30 cellular contexts compared by ENCODE assay signal in the genomic region with DNA sequence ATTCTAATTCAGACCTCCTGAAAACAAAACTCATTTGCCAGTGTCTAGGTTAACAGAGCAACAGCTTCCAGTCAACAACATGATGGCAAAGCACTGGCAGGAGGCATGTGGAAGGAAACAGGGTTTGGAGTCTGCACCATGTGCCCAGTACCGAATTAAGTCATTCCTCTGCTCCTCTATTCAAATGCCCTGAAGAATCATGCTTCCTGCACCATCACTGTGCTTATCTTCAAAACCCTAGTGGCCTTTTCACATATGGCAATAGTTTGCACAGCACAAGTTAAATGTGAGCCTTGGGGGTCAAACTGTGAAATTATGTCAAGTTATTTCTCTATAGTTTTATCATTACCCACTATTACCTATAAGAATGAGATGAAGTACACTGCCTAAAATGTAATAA.
A peak's percentile ranks its signal among the peaks of the same experiment; 100 is the strongest.
DNase-seq lines count a peak whose midpoint lies in the region; ATAC-seq, FAIRE-seq and TF ChIP-seq lines count a peak whose summit lies in the region.
"Had no signal": no experiment of that assay in that cellular context is flagged by ENCODE, and none has a peak within 500 bp of the region (broad histone marks: within the 10 kb centered on the region; RNA-seq: fewer than 3 reads in every experiment).

No MANE protein-coding gene starts in this region.

- no peaks in the 10 kb centered on the region for H3F3A ChIP-seq in GM23338 (replicated peaks; ENCODE audit: low read depth)

- H3K9me3 Mint-ChIP-seq in GM23338 = no peaks in the 10 kb centered on the region
- H3K9me3 Mint-ChIP-seq in natural killer cell treated with Interleukin-12 subunit alpha and Interleukin-12 subunit beta and Interleukin-15 and Interleukin-18, amount 100 ng/mL, for 72 hours = no peaks in the 10 kb centered on the region
- no peaks in the 10 kb centered on the region for H3K9me3 Mint-ChIP-seq in activated CD8-positive, alpha-beta T cell treated with anti-CD3 and anti-CD28 coated beads for 36 hours
- H3K9me3 Mint-ChIP-seq: activated naive CD8-positive, alpha-beta T cell treated with anti-CD3 and anti-CD28 coated beads for 36 hours; activated T-helper 2 cell treated with anti-CD3 and anti-CD28 coated beads, Interferon-gamma antibody, Interleukin-2, Interleukin-4, amounts not matched to agents 10 μg/mL and 5 μg/mL and 100 μg/mL, durations not matched to agents 14 hours and 24 hours and 36 hours; CD4-positive, alpha-beta T cell; H9 had no signal

- H3K9me2 ChIP-seq in GM23338 (ENCODE audit: insufficient read depth) = no peaks in the 10 kb centered on the region

- intact Hi-C loops in activated CD8-positive, alpha-beta T cell treated with anti-CD3 and anti-CD28 coated beads for 36 hours (cut with micrococcal nuclease) = no loop called here

- H3K4me3 ChIP-seq in A549 (peak overlapping the region; percentile 38; the same call in 1 of the 3 replicates), GM23338 (no peak overlapping the region), brain microvascular endothelial cell (ENCODE audit: low read depth, low read length) (no peak overlapping the region)
- H3K4me3 ChIP-seq: lower lobe of right lung, pancreas, right lobe of liver, suprapubic skin, uterus had no signal

- TF ChIP-seq RAD21 in A549 (conservative IDR thresholded peaks at IDR 0.05 in 1 of 2, IDR thresholded peaks at IDR 0.05 in 1 of 2) = no peak

- no peaks in the 10 kb centered on the region for H3K9me3 ChIP-seq in A549
- H3K9me3 ChIP-seq: lower lobe of right lung, pancreas, right lobe of liver, suprapubic skin, uterus had no signal

- peak; percentile 8; the same call in 1 of the 3 replicates for TF ChIP-seq CTCF in A549 (IDR thresholded peaks at IDR 0.05)
- TF ChIP-seq CTCF in GM23338 (conservative IDR thresholded peaks at IDR 0.05; ENCODE audit: low read depth in 2 of 2) = no peak
- peak; percentile 22 for TF ChIP-seq CTCF in brain microvascular endothelial cell (IDR thresholded peaks at IDR 0.05; ENCODE audit: low read depth, low read length, missing control alignments)
- TF ChIP-seq CTCF in activated CD8-positive, alpha-beta T cell treated with anti-CD3 and anti-CD28 coated beads for 36 hours (IDR thresholded peaks at IDR 0.05) = no peak

- no peak overlapping the region for H3K4me3 Mint-ChIP-seq in GM23338
- no peak overlapping the region for H3K4me3 Mint-ChIP-seq in natural killer cell treated with Interleukin-12 subunit alpha and Interleukin-12 subunit beta and Interleukin-15 and Interleukin-18, amount 100 ng/mL, for 72 hours
- H3K4me3 Mint-ChIP-seq in activated CD8-positive, alpha-beta T cell treated with anti-CD3 and anti-CD28 coated beads for 36 hours = no peak overlapping the region
- H3K4me3 Mint-ChIP-seq: activated naive CD8-positive, alpha-beta T cell treated with anti-CD3 and anti-CD28 coated beads for 36 hours; CD4-positive, alpha-beta T cell; H9; T-helper 17 cell had no signal

- no peaks in the 10 kb centered on the region for H3K79me2 ChIP-seq in GM23338 (replicated peaks; ENCODE audit: insufficient read depth)

- CTCF ChIA-PET in A549 (lab: Yijun Ruan, JAX) = no interaction called here
- CTCF ChIA-PET in activated CD8-positive, alpha-beta T cell treated with anti-CD3 and anti-CD28 coated beads for 36 hours (lab: Charles Lee) = no interaction called here

- no peaks in the 10 kb centered on the region for H3K27me3 Mint-ChIP-seq in GM23338 (ENCODE audit: insufficient read depth, low read depth, poor library complexity)
- no peaks in the 10 kb centered on the region for H3K27me3 Mint-ChIP-seq in natural killer cell treated with Interleukin-12 subunit alpha and Interleukin-12 subunit beta and Interleukin-15 and Interleukin-18, amount 100 ng/mL, for 72 hours
- H3K27me3 Mint-ChIP-seq in activated CD8-positive, alpha-beta T cell treated with anti-CD3 and anti-CD28 coated beads for 36 hours = no peaks in the 10 kb centered on the region
- H3K27me3 Mint-ChIP-seq: activated naive CD8-positive, alpha-beta T cell treated with anti-CD3 and anti-CD28 coated beads for 36 hours; CD4-positive, alpha-beta T cell; T-helper 17 cell had no signal

- in situ Hi-C loops in brain microvascular endothelial cell (cut with HindIII; ENCODE audit: low pct_ligation_motif_present, low sequenced_read_pairs) = no loop called here

- H3K4me2 ChIP-seq in A549 = peak overlapping the region; percentile 87
- H3K4me2 ChIP-seq in GM23338 = no peak overlapping the region

- peaks cover 86% of the 10 kb centered on the region for H3K4me1 ChIP-seq in A549
- H3K4me1 ChIP-seq in GM23338 (ENCODE audit: insufficient read depth) = no peaks in the 10 kb centered on the region
- H3K4me1 ChIP-seq: suprapubic skin, uterus had no signal

- POLR2A ChIA-PET in A549 (lab: Yijun Ruan, JAX) = no interaction called here
- POLR2A ChIA-PET in activated CD8-positive, alpha-beta T cell treated with anti-CD3 and anti-CD28 coated beads for 36 hours (lab: Charles Lee) = no interaction called here

- peaks cover 3% of the 10 kb centered on the region; the same call in 2 of the 3 replicates for H3K4me1 Mint-ChIP-seq in GM23338
- H3K4me1 Mint-ChIP-seq in natural killer cell treated with Interleukin-12 subunit alpha and Interleukin-12 subunit beta and Interleukin-15 and Interleukin-18, amount 100 ng/mL, for 72 hours (ENCODE audit: low read depth in 2 of 2) = no peaks in the 10 kb centered on the region
- H3K4me1 Mint-ChIP-seq in activated CD8-positive, alpha-beta T cell treated with anti-CD3 and anti-CD28 coated beads for 36 hours (ENCODE audit: low read depth) = no peaks in the 10 kb centered on the region
- H3K4me1 Mint-ChIP-seq: activated naive CD8-positive, alpha-beta T cell treated with anti-CD3 and anti-CD28 coated beads for 36 hours; T-helper 17 cell had no signal

- H3K36me3 Mint-ChIP-seq in GM23338 (ENCODE audit: low read depth) = no peaks in the 10 kb centered on the region
- H3K36me3 Mint-ChIP-seq in natural killer cell treated with Interleukin-12 subunit alpha and Interleukin-12 subunit beta and Interleukin-15 and Interleukin-18, amount 100 ng/mL, for 72 hours = no peaks in the 10 kb centered on the region
- no peaks in the 10 kb centered on the region for H3K36me3 Mint-ChIP-seq in activated CD8-positive, alpha-beta T cell treated with anti-CD3 and anti-CD28 coated beads for 36 hours (ENCODE audit: low read depth)
- H3K36me3 Mint-ChIP-seq: activated naive CD8-positive, alpha-beta T cell treated with anti-CD3 and anti-CD28 coated beads for 36 hours had no signal

- 0% methylated on average over 1 of the region's 1 CpG for WGBS in A549 (ENCODE audit: missing lambda C conversion rate)

- no peaks in the 10 kb centered on the region for H4K20me1 ChIP-seq in GM23338 (replicated peaks; ENCODE audit: insufficient read depth)

- H3K36me3 ChIP-seq in GM23338 (ENCODE audit: insufficient read depth) (no peaks in the 10 kb centered on the region), brain microvascular endothelial cell (replicated peaks) (no peaks in the 10 kb centered on the region)

- TF ChIP-seq EP300 in A549 (IDR thresholded peaks at IDR 0.05) = no peak

- no peak for FAIRE-seq in A549 (lab: Jason Lieb, UNC)
- FAIRE-seq: colon, endometrium had no signal

- H3K27ac ChIP-seq in A549 (peak overlapping the region; percentile 68 to 71), GM23338 (ENCODE audit: low read depth) (no peak overlapping the region), brain microvascular endothelial cell (no peak overlapping the region)
- H3K27ac ChIP-seq: lower lobe of right lung, pancreas, right lobe of liver, suprapubic skin, uterus, VCaP had no signal

- DNase-seq in A549 (ENCODE audit: low read depth in 1 of 2, low spot score in 1 of 2) = peak; percentile 13 to 67
- peak; percentile 44 for DNase-seq in GM23338 (ENCODE audit: low spot score)
- DNase-seq in brain microvascular endothelial cell = no peak
- DNase-seq in kidney glomerular epithelial cell (lab: John Stamatoyannopoulos, UW) = peak; percentile 82
- DNase-seq in HuH-7.5 (ENCODE audit: low spot score) = no peak
- DNase-seq in natural killer cell treated with Interleukin-12 subunit alpha and Interleukin-12 subunit beta and Interleukin-15 and Interleukin-18, amount 100 ng/mL, for 72 hours (ENCODE audit: low spot score) = no peak
- no peak for DNase-seq in activated CD8-positive, alpha-beta T cell treated with anti-CD3 and anti-CD28 coated beads for 36 hours
- DNase-seq: activated CD4-positive, alpha-beta T cell treated with anti-CD3 and anti-CD28 coated beads, Interleukin-2, amount 50 U/mL, for 1 hour; activated CD8-positive, alpha-beta memory T cell treated with anti-CD3 and anti-CD28 coated beads, Interleukin-2, amount 50 U/mL, for 4 hours; activated naive CD8-positive, alpha-beta T cell treated with anti-CD3 and anti-CD28 coated beads for 36 hours; CD4-positive, alpha-beta T cell; DMS79 treated with DMSO at 0.1 percent for 48 hours; foreskin melanocyte; H9; hippocampal formation; lower lobe of right lung; NCI-H146; NCI-H748 treated with DMSO at 0.1 percent for 48 hours; OCI-M1; pancreas; right lobe of liver; SHP77; T-helper 17 cell; uterus had no signal

- TF ChIP-seq POLR2A in A549 (IDR thresholded peaks at IDR 0.05; ENCODE audit: low read length) = no peak

- peak; percentile 78 to 85 for ATAC-seq in A549
- peak; percentile 41; the same call in 2 of the 3 replicates for ATAC-seq in GM23338
- no peak for ATAC-seq in natural killer cell treated with Interleukin-12 subunit alpha and Interleukin-12 subunit beta and Interleukin-15 and Interleukin-18, amount 100 ng/mL, for 72 hours
- ATAC-seq in activated CD8-positive, alpha-beta T cell treated with anti-CD3 and anti-CD28 coated beads for 36 hours = no peak
- ATAC-seq in HG02973 (IDR thresholded peaks at IDR 0.05; ENCODE audit: unreplicated experiment) = no peak
- ATAC-seq: lower lobe of right lung, pancreas, T-helper 17 cell had no signal

- H3K27ac Mint-ChIP-seq in GM23338 = no peak overlapping the region
- H3K27ac Mint-ChIP-seq in natural killer cell treated with Interleukin-12 subunit alpha and Interleukin-12 subunit beta and Interleukin-15 and Interleukin-18, amount 100 ng/mL, for 72 hours = no peak overlapping the region
- no peak overlapping the region for H3K27ac Mint-ChIP-seq in activated CD8-positive, alpha-beta T cell treated with anti-CD3 and anti-CD28 coated beads for 36 hours
- H3K27ac Mint-ChIP-seq: activated naive CD8-positive, alpha-beta T cell treated with anti-CD3 and anti-CD28 coated beads for 36 hours; activated T-helper 2 cell treated with anti-CD3 and anti-CD28 coated beads, Interferon-gamma antibody, Interleukin-2, Interleukin-4, amounts not matched to agents 10 μg/mL and 5 μg/mL and 100 μg/mL, durations not matched to agents 14 hours and 24 hours and 36 hours; CD4-positive, alpha-beta T cell; H9; T-helper 17 cell had no signal

- H3K27me3 ChIP-seq in GM23338 (ENCODE audit: insufficient read depth) (no peaks in the 10 kb centered on the region), brain microvascular endothelial cell (replicated peaks) (no peaks in the 10 kb centered on the region)
- H3K27me3 ChIP-seq: pancreas, right lobe of liver, suprapubic skin, uterus had no signal

- H2AFZ ChIP-seq in GM23338 = no peak overlapping the region

TF ChIP-seq in GM23338, 12 proteins besides CTCF, POLR2A, EP300 and RAD21 (continues in another document):
- TF ChIP-seq POLR2AphosphoS5 (IDR thresholded peaks at IDR 0.05; ENCODE audit: low read depth) = no peak

Comparison
In these comparisons a context has a peak if more than half of its experiments do, and no peak if none do; other contexts are left out.
1. ATAC-seq: peak in A549 (2 of 2) and GM23338 (single experiment); none in natural killer cell treated with Interleukin-12 subunit alpha and Interleukin-12 subunit beta and Interleukin-15 and Interleukin-18, amount 100 ng/mL, for 72 hours (0 of 2), activated CD8-positive, alpha-beta T cell treated with anti-CD3 and anti-CD28 coated beads for 36 hours (single experiment) and HG02973 (single experiment).
2. DNase-seq: peak in A549 (2 of 2), GM23338 (single experiment) and kidney glomerular epithelial cell (single experiment); none in brain microvascular endothelial cell (single experiment), HuH-7.5 (single experiment), natural killer cell treated with Interleukin-12 subunit alpha and Interleukin-12 subunit beta and Interleukin-15 and Interleukin-18, amount 100 ng/mL, for 72 hours (single experiment) and activated CD8-positive, alpha-beta T cell treated with anti-CD3 and anti-CD28 coated beads for 36 hours (single experiment).
3. H3K27ac ChIP-seq: peak in A549 (2 of 2); none in GM23338 (single experiment) and brain microvascular endothelial cell (single experiment).
4. CTCF ChIP-seq: peak in A549 (single experiment) and brain microvascular endothelial cell (single experiment); none in GM23338 (0 of 2) and activated CD8-positive, alpha-beta T cell treated with anti-CD3 and anti-CD28 coated beads for 36 hours (single experiment).